In the genomic region with DNA sequence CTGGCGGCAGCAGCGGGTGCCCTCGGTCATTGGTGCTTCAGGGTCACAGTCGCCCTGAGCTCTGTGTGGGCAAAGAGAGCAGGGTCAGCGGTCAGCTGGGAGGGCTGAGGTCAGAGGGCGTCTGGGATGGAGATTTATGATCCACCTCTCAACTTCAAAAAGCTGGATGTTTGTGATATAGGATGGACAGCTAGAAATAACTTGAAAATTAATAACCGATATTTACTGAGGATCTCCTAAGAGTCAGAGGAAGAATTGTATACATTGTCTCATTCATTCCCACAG, we compare ENCODE assay signal across 17 cellular contexts. TPM values are rescaled to one million over a fixed set of nuclear protein-coding genes. Genes with fewer than 3 reads are reported as not detected.
DNase-seq lines count a peak whose midpoint lies in the region; ATAC-seq and TF ChIP-seq lines count a peak whose summit lies in the region.
"Had no signal": no experiment of that assay in that cellular context is flagged by ENCODE, and none has a peak within 500 bp of the region (broad histone marks: within the 10 kb centered on the region; RNA-seq: fewer than 3 reads in every experiment).

No MANE protein-coding gene starts in this region.

- DNase-seq in endodermal cell (no peak), neural crest cell (ENCODE audit: low read depth, low spot score) (no peak), foreskin keratinocyte (no peak), breast epithelium (ENCODE audit: low spot score in 2 of 2) (no peak)
- no peak for DNase-seq in activated naive CD4-positive, alpha-beta T cell treated with Interleukin-2 at 50 U/mL for 16 hours
- DNase-seq: Caco-2, IMR-90, NCI-H1930, NCI-H2171 treated with DMSO at 0.1 percent for 48 hours, NCI-H82, Peyer's patch, SK-N-SH had no signal

- no peak for TF ChIP-seq POLR2A in breast epithelium (IDR thresholded peaks at IDR 0.05)

- peak overlapping the region; percentile 87 for H3K4me3 Mint-ChIP-seq in endodermal cell
- peak overlapping the region; percentile 81 for H3K4me3 Mint-ChIP-seq in neural crest cell

- H3K4me1 Mint-ChIP-seq in endodermal cell (peaks cover 48% of the 10 kb centered on the region), neural crest cell (peaks cover 27% of the 10 kb centered on the region)

- H3K27ac ChIP-seq in HUES48 (ENCODE audit: low read depth, low read length) (no peak overlapping the region), endodermal cell (ENCODE audit: low read depth, low read length) (no peak overlapping the region), foreskin keratinocyte (no peak overlapping the region), breast epithelium (no peak overlapping the region)
- H3K27ac ChIP-seq: Peyer's patch had no signal

- H3K9ac ChIP-seq in HUES48 (ENCODE audit: low read depth, low read length), result no peak overlapping the region
- peak overlapping the region; percentile 100 for H3K9ac ChIP-seq in endodermal cell (ENCODE audit: extremely low read depth, low read length, poor library complexity, severe bottlenecking)
- H3K9ac ChIP-seq: SK-N-SH had no signal

- H3K4me1 ChIP-seq in HUES48 (ENCODE audit: control insufficient read depth, insufficient read depth, low read length), result peaks cover 32% of the 10 kb centered on the region
- peaks cover 3% of the 10 kb centered on the region for H3K4me1 ChIP-seq in endodermal cell (ENCODE audit: control insufficient read depth, insufficient read depth, low read length)
- no peaks in the 10 kb centered on the region for H3K4me1 ChIP-seq in foreskin keratinocyte
- peaks cover 0 to 5% of the 10 kb centered on the region in 2 donors for H3K4me1 ChIP-seq in breast epithelium

- TF ChIP-seq CTCF in endodermal cell (conservative IDR thresholded peaks at IDR 0.05), result no peak
- TF ChIP-seq CTCF in neural crest cell (conservative IDR thresholded peaks at IDR 0.05), result no peak
- TF ChIP-seq CTCF in foreskin keratinocyte (conservative IDR thresholded peaks at IDR 0.05), result no peak
- no peak for TF ChIP-seq CTCF in breast epithelium (IDR thresholded peaks at IDR 0.05)

- ATAC-seq in foreskin keratinocyte, result no peak

- peaks cover 18% of the 10 kb centered on the region for H3K36me3 Mint-ChIP-seq in endodermal cell (ENCODE audit: low read depth)
- no peaks in the 10 kb centered on the region for H3K36me3 Mint-ChIP-seq in neural crest cell (ENCODE audit: low read depth)
- H3K36me3 Mint-ChIP-seq: CD14-positive monocyte had no signal

- H3K27ac Mint-ChIP-seq in endodermal cell (peak overlapping the region; percentile 86), neural crest cell (ENCODE audit: unreplicated experiment) (no peak overlapping the region)
- H3K27ac Mint-ChIP-seq: CD14-positive monocyte had no signal

- peaks cover 8% of the 10 kb centered on the region; the same call in 1 of the 2 replicates for H3K36me3 ChIP-seq in HUES48 (ENCODE audit: control insufficient read depth, insufficient read depth, low read length)
- peaks cover 23% of the 10 kb centered on the region for H3K36me3 ChIP-seq in endodermal cell (ENCODE audit: control insufficient read depth, insufficient read depth, low read length)
- no peaks in the 10 kb centered on the region for H3K36me3 ChIP-seq in breast epithelium
- H3K36me3 ChIP-seq: Peyer's patch had no signal

- H3K9me3 ChIP-seq in HUES48 (ENCODE audit: control insufficient read depth, insufficient read depth, low read length), result no peaks in the 10 kb centered on the region
- no peaks in the 10 kb centered on the region for H3K9me3 ChIP-seq in endodermal cell (ENCODE audit: control insufficient read depth, low read length)
- H3K9me3 ChIP-seq in breast epithelium, result no peaks in the 10 kb centered on the region
- H3K9me3 ChIP-seq: Caco-2, Peyer's patch, SK-N-SH had no signal

- intact Hi-C loops in breast epithelium (cut with DNase I; ENCODE audit: low total_unique reads), result no loop called here

- H3K27me3 ChIP-seq in HUES48 (ENCODE audit: control insufficient read depth, insufficient read depth, low read length) (peaks cover 8% of the 10 kb centered on the region; the same call in 1 of the 2 replicates), endodermal cell (ENCODE audit: control insufficient read depth, insufficient read depth, low read length, poor library complexity, severe bottlenecking) (no peaks in the 10 kb centered on the region), foreskin keratinocyte (peaks cover 8% of the 10 kb centered on the region), breast epithelium (no peaks in the 10 kb centered on the region)
- H3K27me3 ChIP-seq: Peyer's patch had no signal

- H3K4me3 ChIP-seq in HUES48 (ENCODE audit: low read depth, low read length) (peak overlapping the region; percentile 12; the same call in 1 of the 2 replicates), endodermal cell (ENCODE audit: low read length) (peak overlapping the region; percentile 89), breast epithelium (no peak overlapping the region)
- H3K4me3 ChIP-seq: Peyer's patch had no signal

- H3K27me3 Mint-ChIP-seq in endodermal cell (ENCODE audit: insufficient read depth) (no peaks in the 10 kb centered on the region), neural crest cell (ENCODE audit: low read depth) (peaks cover 28% of the 10 kb centered on the region)

- 83 to 93% methylated on average over 3 to 7 of the region's 7 CpGs for WGBS in endodermal cell (ENCODE audit: insufficient coverage in 1 of 2, insufficient read length in 1 of 2), 2 experiments

- H3K9me3 Mint-ChIP-seq in endodermal cell (no peaks in the 10 kb centered on the region), neural crest cell (no peaks in the 10 kb centered on the region)
- H3K9me3 Mint-ChIP-seq: CD14-positive monocyte had no signal

RNA-seq across cellular contexts. Expression of a gene that starts 2.0 kb away (rescaled TPM):
- 100 to 1,000 TPM in 1 of 2 donors, 10 to 100 TPM in 1; 76.0 to 660 TPM for total RNA-seq in endodermal cell
- polyA plus RNA-seq in endodermal cell (2013, experiment 1 of 2), result 184 TPM
- polyA plus RNA-seq in endodermal cell (2013, experiment 2 of 2), result 274 TPM
- total RNA-seq in neural crest cell, result 0.65 TPM in 1 of 2 replicates, not detected in the other
- not detected in 2 replicates for total RNA-seq in foreskin keratinocyte
- polyA plus RNA-seq in foreskin keratinocyte, result not detected in 2 replicates
- under 1 TPM in 1 of 3 donors, not detected in 2; 0.48 TPM for total RNA-seq in breast epithelium
- total RNA-seq: A673, Caco-2, IMR-90, LHCN-M2, NCI-H460 had no signal
- polyA plus RNA-seq: CD14-positive monocyte, IMR-90 had no signal

RNA-seq across cellular contexts. Expression of a gene that starts 4.8 kb away (rescaled TPM):
- total RNA-seq in endodermal cell (100 to 1,000 TPM; 194 to 232 TPM), neural crest cell (24.8 and 29.3 TPM in 2 replicates), foreskin keratinocyte (12.0 and 13.5 TPM in 2 replicates), breast epithelium (10 to 100 TPM; 69.6 to 88.0 (median 80.6) TPM)
- polyA plus RNA-seq in endodermal cell (2013, experiment 1 of 2), result 34.7 TPM
- polyA plus RNA-seq in endodermal cell (2013, experiment 2 of 2), result 38.8 TPM
- polyA plus RNA-seq in foreskin keratinocyte, result 9.3 and 9.4 TPM in 2 replicates

RNA-seq across cellular contexts. Expression of a gene that starts 37.1 kb away (rescaled TPM):
- total RNA-seq in endodermal cell, result 100 to 1,000 TPM in 1 of 2 donors, 10 to 100 TPM in 1; 94.5 to 101 TPM
- 74.6 TPM for polyA plus RNA-seq in endodermal cell (2013, experiment 1 of 2)
- 71.4 TPM for polyA plus RNA-seq in endodermal cell (2013, experiment 2 of 2)
- 54.8 and 59.9 TPM in 2 replicates for total RNA-seq in neural crest cell
- 51.2 and 51.3 TPM in 2 replicates for total RNA-seq in foreskin keratinocyte
- 56.8 and 68.5 TPM in 2 replicates for polyA plus RNA-seq in foreskin keratinocyte
- total RNA-seq in breast epithelium, result 10 to 100 TPM; 40.2 to 49.3 (median 47.9) TPM

RNA-seq across cellular contexts. Expression of a gene that starts 54.0 kb away (rescaled TPM):
- 100 to 1,000 TPM; 272 to 938 TPM for total RNA-seq in endodermal cell
- 318 TPM for polyA plus RNA-seq in endodermal cell (2013, experiment 1 of 2)
- 376 TPM for polyA plus RNA-seq in endodermal cell (2013, experiment 2 of 2)
- total RNA-seq in neural crest cell, result not detected in 2 replicates
- total RNA-seq in foreskin keratinocyte, result not detected in 2 replicates
- polyA plus RNA-seq in foreskin keratinocyte, result not detected in 2 replicates
- under 1 TPM in 2 of 3 donors, not detected in 1; 0.88 to 0.96 TPM for total RNA-seq in breast epithelium
- total RNA-seq: A673, Caco-2, IMR-90, LHCN-M2, NCI-H460, Peyer's patch had no signal
- polyA plus RNA-seq: CD14-positive monocyte, IMR-90, SK-N-SH had no signal

Comparison
In these comparisons a context has a peak if more than half of its experiments do, and no peak if none do; other contexts are left out.
1. H3K4me3 ChIP-seq: peak in HUES48 (single experiment) and endodermal cell (single experiment); none in breast epithelium (0 of 3).
2. RNA of a gene that starts 2.0 kb away (total RNA-seq): 76.0 to 660 TPM in endodermal cell; 0.65 TPM in neural crest cell, 0.48 TPM in breast epithelium and not detected in foreskin keratinocyte; every median in the first group is over 10 times any median in the second.